ENCODE assay signal across 25 cellular contexts in the genomic region with DNA sequence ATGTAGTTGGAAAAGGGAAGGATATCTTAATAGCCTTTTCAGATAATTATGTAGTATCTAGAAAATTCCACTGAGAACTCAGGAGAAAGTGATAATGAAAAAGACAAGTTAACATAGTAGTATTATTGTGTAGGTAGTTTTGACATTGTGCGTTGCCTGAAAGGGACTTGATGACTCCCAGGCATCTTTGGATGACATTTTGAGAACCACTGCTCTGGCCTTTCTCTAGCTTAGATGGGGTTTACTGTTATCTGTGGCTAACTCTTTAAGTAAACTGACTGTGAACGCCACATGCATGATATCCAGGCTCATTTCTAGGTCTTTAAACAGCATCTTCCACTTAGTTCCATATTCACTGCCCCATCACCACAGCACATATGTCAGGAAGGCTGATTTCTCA. TPM values are rescaled to one million over a fixed set of nuclear protein-coding genes. Genes with fewer than 3 reads are reported as not detected.
"Had no signal": no experiment of that assay in that cellular context is flagged by ENCODE, and none has a peak within 500 bp of the region (broad histone marks: within the 10 kb centered on the region; RNA-seq: fewer than 3 reads in every experiment).

No MANE protein-coding gene starts in this region.

- H3K27me3 ChIP-seq: dorsolateral prefrontal cortex, esophagus muscularis mucosa, gastrocnemius medialis, heart right ventricle, left lung had no signal

- H3K9me3 ChIP-seq: esophagus muscularis mucosa, gastrocnemius medialis, heart right ventricle, left lung, lower lobe of right lung had no signal

- H3K4me3 ChIP-seq: coronary artery, dorsolateral prefrontal cortex, esophagus muscularis mucosa, gastrocnemius medialis, heart right ventricle, left lung, lower lobe of right lung had no signal

- DNase-seq: dermis blood vessel endothelial cell; dorsolateral prefrontal cortex; effector CD4-positive, alpha-beta T cell; effector memory CD4-positive, alpha-beta T cell; foreskin fibroblast; foreskin melanocyte; gastrocnemius medialis; glutamatergic neuron; head of caudate nucleus; heart right ventricle; hippocampal formation; left cardiac atrium; left lung; left ventricle myocardium superior; lower lobe of right lung; mesendoderm; midbrain had no signal

- H3K4me1 ChIP-seq: esophagus muscularis mucosa, gastrocnemius medialis, lower lobe of right lung had no signal

- H3K27ac ChIP-seq: coronary artery, dorsolateral prefrontal cortex, esophagus muscularis mucosa, gastrocnemius medialis, heart right ventricle, left lung, lower lobe of right lung had no signal

- ATAC-seq: gastrocnemius medialis, heart right ventricle, left cardiac atrium, left lung, left ventricle myocardium superior, lower lobe of right lung had no signal

- H3K36me3 ChIP-seq: esophagus muscularis mucosa, gastrocnemius medialis, heart right ventricle, left lung, lower lobe of right lung had no signal

RNA-seq across cellular contexts. Expression of a gene that starts 14.4 kb away (rescaled TPM):
- total RNA-seq: dermis blood vessel endothelial cell, epithelial cell of proximal tubule, fibroblast of lung, glomerular endothelial cell, kidney epithelial cell, lung microvascular endothelial cell had no signal
- polyA plus RNA-seq: endothelial cell of umbilical vein, fibroblast of lung had no signal
